1 cellular context compared by ENCODE assay signal in genomic region chr2:215311625-215312394, GRCh38.
TF ChIP-seq lines count a peak whose summit lies in the region.

Gene ATIC, plus strand, starts transcription at chr2:215312059. Its CDS starts 84 bp downstream, at chr2:215312143.

TF ChIP-seq in HepG2, 621 proteins besides CTCF, POLR2A, EP300 and RAD21 (continued from another document and continues in another):
- TF ChIP-seq HNF4G (IDR thresholded peaks at IDR 0.05; ENCODE audit: borderline replicate concordance, low read depth, low read length): no peak
- peak; percentile 47; the same call in 1 of the 2 replicates for TF ChIP-seq HNF4G (CRISPR knock-in tag; IDR thresholded peaks at IDR 0.05; ENCODE audit: borderline replicate concordance, low read depth)
- no peak for TF ChIP-seq NR2F1 (CRISPR knock-in tag; IDR thresholded peaks at IDR 0.05)
- TF ChIP-seq FIP1L1 (IDR thresholded peaks at IDR 0.05; ENCODE audit: borderline replicate concordance, insufficient read depth, low read depth, low read length): no peak
- TF ChIP-seq, protein P1, sequence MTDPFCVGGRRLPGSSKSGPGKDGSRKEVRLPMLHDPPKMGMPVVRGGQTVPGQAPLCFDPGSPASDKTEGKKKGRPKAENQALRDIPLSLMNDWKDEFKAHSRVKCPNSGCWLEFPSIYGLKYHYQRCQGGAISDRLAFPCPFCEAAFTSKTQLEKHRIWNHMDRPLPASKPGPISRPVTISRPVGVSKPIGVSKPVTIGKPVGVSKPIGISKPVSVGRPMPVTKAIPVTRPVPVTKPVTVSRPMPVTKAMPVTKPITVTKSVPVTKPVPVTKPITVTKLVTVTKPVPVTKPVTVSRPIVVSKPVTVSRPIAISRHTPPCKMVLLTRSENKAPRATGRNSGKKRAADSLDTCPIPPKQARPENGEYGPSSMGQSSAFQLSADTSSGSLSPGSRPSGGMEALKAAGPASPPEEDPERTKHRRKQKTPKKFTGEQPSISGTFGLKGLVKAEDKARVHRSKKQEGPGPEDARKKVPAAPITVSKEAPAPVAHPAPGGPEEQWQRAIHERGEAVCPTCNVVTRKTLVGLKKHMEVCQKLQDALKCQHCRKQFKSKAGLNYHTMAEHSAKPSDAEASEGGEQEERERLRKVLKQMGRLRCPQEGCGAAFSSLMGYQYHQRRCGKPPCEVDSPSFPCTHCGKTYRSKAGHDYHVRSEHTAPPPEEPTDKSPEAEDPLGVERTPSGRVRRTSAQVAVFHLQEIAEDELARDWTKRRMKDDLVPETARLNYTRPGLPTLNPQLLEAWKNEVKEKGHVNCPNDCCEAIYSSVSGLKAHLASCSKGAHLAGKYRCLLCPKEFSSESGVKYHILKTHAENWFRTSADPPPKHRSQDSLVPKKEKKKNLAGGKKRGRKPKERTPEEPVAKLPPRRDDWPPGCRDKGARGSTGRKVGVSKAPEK (CRISPR knock-in tag; IDR thresholded peaks at IDR 0.05; ENCODE audit: borderline replicate concordance): peak; percentile 85
- TF ChIP-seq, protein P2, sequence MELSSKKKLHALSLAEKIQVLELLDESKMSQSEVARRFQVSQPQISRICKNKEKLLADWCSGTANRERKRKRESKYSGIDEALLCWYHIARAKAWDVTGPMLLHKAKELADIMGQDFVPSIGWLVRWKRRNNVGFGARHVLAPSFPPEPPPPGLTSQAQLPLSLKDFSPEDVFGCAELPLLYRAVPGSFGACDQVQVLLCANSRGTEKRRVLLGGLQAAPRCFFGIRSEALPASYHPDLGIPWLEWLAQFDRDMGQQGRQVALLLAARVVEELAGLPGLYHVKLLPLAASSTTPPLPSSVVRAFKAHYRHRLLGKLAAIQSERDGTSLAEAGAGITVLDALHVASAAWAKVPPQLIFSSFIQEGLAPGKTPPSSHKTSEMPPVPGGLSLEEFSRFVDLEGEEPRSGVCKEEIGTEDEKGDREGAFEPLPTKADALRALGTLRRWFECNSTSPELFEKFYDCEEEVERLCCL (CRISPR knock-in tag; IDR thresholded peaks at IDR 0.05; ENCODE audit: borderline replicate concordance): peak; percentile 84
- TF ChIP-seq XBP1 (CRISPR knock-in tag; IDR thresholded peaks at IDR 0.05): 0 out of 2 replicates have a peak, but pooled peaks have one; percentile 40
- TF ChIP-seq ZNF629 (CRISPR knock-in tag; conservative IDR thresholded peaks at IDR 0.05): peak; percentile 56
- peak; percentile 99; the same call in 1 of the 2 replicates for TF ChIP-seq GLI4 (CRISPR knock-in tag; IDR thresholded peaks at IDR 0.05; ENCODE audit: borderline replicate concordance)
- TF ChIP-seq, protein P3, sequence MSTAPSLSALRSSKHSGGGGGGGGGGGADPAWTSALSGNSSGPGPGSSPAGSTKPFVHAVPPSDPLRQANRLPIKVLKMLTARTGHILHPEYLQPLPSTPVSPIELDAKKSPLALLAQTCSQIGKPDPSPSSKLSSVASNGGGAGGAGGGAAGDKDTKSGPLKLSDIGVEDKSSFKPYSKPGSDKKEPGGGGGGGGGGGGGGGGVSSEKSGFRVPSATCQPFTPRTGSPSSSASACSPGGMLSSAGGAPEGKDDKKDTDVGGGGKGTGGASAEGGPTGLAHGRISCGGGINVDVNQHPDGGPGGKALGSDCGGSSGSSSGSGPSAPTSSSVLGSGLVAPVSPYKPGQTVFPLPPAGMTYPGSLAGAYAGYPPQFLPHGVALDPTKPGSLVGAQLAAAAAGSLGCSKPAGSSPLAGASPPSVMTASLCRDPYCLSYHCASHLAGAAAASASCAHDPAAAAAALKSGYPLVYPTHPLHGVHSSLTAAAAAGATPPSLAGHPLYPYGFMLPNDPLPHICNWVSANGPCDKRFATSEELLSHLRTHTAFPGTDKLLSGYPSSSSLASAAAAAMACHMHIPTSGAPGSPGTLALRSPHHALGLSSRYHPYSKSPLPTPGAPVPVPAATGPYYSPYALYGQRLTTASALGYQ (CRISPR knock-in tag; IDR thresholded peaks at IDR 0.05): peak; percentile 64; the same call in 1 of the 2 replicates
- TF ChIP-seq ZNF292 (CRISPR knock-in tag; IDR thresholded peaks at IDR 0.05; ENCODE audit: borderline replicate concordance, low read depth): peak; percentile 91
- peak; percentile 94; the same call in 1 of the 2 replicates for TF ChIP-seq TMF1 (CRISPR knock-in tag; IDR thresholded peaks at IDR 0.05; ENCODE audit: low read depth)
- TF ChIP-seq, protein P4, sequence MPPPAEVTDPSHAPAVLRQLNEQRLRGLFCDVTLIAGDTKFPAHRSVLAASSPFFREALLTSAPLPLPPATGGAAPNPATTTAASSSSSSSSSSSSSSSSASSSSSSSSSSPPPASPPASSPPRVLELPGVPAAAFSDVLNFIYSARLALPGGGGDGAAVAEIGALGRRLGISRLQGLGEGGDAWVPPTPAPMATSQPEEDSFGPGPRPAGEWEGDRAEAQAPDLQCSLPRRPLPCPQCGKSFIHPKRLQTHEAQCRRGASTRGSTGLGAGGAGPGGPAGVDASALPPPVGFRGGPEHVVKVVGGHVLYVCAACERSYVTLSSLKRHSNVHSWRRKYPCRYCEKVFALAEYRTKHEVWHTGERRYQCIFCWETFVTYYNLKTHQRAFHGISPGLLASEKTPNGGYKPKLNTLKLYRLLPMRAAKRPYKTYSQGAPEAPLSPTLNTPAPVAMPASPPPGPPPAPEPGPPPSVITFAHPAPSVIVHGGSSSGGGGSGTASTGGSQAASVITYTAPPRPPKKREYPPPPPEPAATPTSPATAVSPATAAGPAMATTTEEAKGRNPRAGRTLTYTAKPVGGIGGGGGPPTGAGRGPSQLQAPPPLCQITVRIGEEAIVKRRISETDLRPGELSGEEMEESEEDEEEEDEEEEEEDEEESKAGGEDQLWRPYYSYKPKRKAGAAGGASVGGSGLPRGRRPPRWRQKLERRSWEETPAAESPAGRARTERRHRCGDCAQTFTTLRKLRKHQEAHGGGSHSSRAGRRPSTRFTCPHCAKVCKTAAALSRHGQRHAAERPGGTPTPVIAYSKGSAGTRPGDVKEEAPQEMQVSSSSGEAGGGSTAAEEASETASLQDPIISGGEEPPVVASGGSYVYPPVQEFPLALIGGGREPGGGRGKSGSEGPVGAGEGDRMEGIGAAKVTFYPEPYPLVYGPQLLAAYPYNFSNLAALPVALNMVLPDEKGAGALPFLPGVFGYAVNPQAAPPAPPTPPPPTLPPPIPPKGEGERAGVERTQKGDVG (CRISPR knock-in tag; IDR thresholded peaks at IDR 0.05; ENCODE audit: borderline replicate concordance): no peak
- TF ChIP-seq ZSCAN30 (CRISPR knock-in tag; IDR thresholded peaks at IDR 0.05): 0 out of 2 replicates have a peak, but pooled peaks have one; percentile 25
- TF ChIP-seq ZNF768 (CRISPR knock-in tag; IDR thresholded peaks at IDR 0.05): peak; percentile 88
- no peak for TF ChIP-seq ZNF660 (CRISPR knock-in tag; IDR thresholded peaks at IDR 0.05; ENCODE audit: borderline replicate concordance, low read depth)
- peak; percentile 48; the same call in 1 of the 2 replicates for TF ChIP-seq FOXJ3 (CRISPR knock-in tag; IDR thresholded peaks at IDR 0.05; ENCODE audit: borderline replicate concordance)
- peak; percentile 98 for TF ChIP-seq CCDC6 (CRISPR knock-in tag; IDR thresholded peaks at IDR 0.05)
- peak; percentile 99 for TF ChIP-seq KAT7 (CRISPR knock-in tag; IDR thresholded peaks at IDR 0.05; ENCODE audit: borderline replicate concordance)
- TF ChIP-seq ZZZ3 (CRISPR knock-in tag; IDR thresholded peaks at IDR 0.05; ENCODE audit: borderline replicate concordance): peak; percentile 97; the same call in 1 of the 2 replicates
- TF ChIP-seq E2F5 (CRISPR knock-in tag; conservative IDR thresholded peaks at IDR 0.05): peak; percentile 86
- TF ChIP-seq MLLT10 (CRISPR knock-in tag; IDR thresholded peaks at IDR 0.05): no peak
- TF ChIP-seq EHMT2 (IDR thresholded peaks at IDR 0.05; ENCODE audit: borderline replicate concordance, low read depth, low read length): no peak
- peak; percentile 85 for TF ChIP-seq KMT2A (CRISPR knock-in tag; IDR thresholded peaks at IDR 0.05)
- no peak for TF ChIP-seq BCLAF1 (IDR thresholded peaks at IDR 0.05)
- no peak; the same call in 1 of the 2 replicates for TF ChIP-seq ZKSCAN1 (IDR thresholded peaks at IDR 0.05; ENCODE audit: low read length)
- no peak for TF ChIP-seq SRSF4 (IDR thresholded peaks at IDR 0.05; ENCODE audit: low read depth, low read length, poor library complexity, severe bottlenecking)
- peak; percentile 71 for TF ChIP-seq ATF2 (CRISPR knock-in tag; IDR thresholded peaks at IDR 0.05)
- TF ChIP-seq NPAS2 (CRISPR knock-in tag; IDR thresholded peaks at IDR 0.05; ENCODE audit: borderline replicate concordance): no peak
- TF ChIP-seq ZNF569 (CRISPR knock-in tag; IDR thresholded peaks at IDR 0.05; ENCODE audit: borderline replicate concordance): no peak
- peak; percentile 43; the same call in 1 of the 2 replicates for TF ChIP-seq PRDM4 (CRISPR knock-in tag; IDR thresholded peaks at IDR 0.05; ENCODE audit: borderline replicate concordance)
- TF ChIP-seq ZNF333 (CRISPR knock-in tag; IDR thresholded peaks at IDR 0.05; ENCODE audit: borderline replicate concordance): no peak
- no peak for TF ChIP-seq PHF5A (CRISPR knock-in tag; IDR thresholded peaks at IDR 0.05; ENCODE audit: low read depth, unreplicated experiment)
- TF ChIP-seq ARID4A (CRISPR knock-in tag; IDR thresholded peaks at IDR 0.05; ENCODE audit: borderline replicate concordance): peak; percentile 99
